ENCODE assay signal across 18 cellular contexts in the genomic region with DNA sequence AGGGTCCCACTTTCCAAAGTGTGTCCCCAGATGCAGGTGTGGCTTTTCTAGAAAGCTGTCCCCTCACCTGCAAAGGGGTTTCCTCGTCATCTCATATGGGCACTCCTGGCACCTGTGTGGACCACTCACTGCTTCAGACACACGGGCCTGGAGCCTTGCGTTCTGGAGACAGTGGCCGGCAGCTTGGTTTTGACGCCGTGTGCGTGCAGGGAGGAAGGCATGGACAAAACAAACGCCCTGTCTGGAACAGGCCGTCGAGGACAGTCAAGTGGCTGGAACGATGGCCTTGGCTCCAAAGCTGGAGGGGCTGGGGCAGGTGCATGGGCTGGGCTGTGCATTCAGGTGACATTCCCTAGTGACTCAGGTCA.
"Had no signal": no experiment of that assay in that cellular context is flagged by ENCODE, and none has a peak within 500 bp of the region (broad histone marks: within the 10 kb centered on the region; RNA-seq: fewer than 3 reads in every experiment).

No MANE protein-coding gene starts in this region.

- H3K27ac ChIP-seq: colonic mucosa, neural progenitor cell, ovary had no signal

- ATAC-seq: natural killer cell treated with Interleukin-12 subunit alpha and Interleukin-12 subunit beta and Interleukin-15 and Interleukin-18, amount 100 ng/mL, for 72 hours; sciatic nerve; stimulated activated naive B cell treated with anti-CD40 and anti-IgM and Interleukin-4, amounts not matched to agents 10 μg/mL and 1 μg/mL and 100 μg/mL, for 72 hours; stimulated activated naive CD8-positive, alpha-beta T cell treated with anti-CD3 and anti-CD28 coated beads, Interleukin-15, amount 100 ng/mL, for 72 hours had no signal

- DNase-seq: caudate nucleus; colonic mucosa; dermis blood vessel endothelial cell; esophagus squamous epithelium; foreskin fibroblast; hippocampal formation; midbrain; nucleus accumbens; stimulated activated CD4-positive, alpha-beta T cell treated with anti-CD3 and anti-CD28 coated beads, Interleukin-2, amount 100 ng/mL, for 24 hours; stimulated activated CD4-positive, alpha-beta T cell treated with anti-CD3 and anti-CD28 coated beads, Interleukin-4, amount 100 ng/mL, for 4 hours; stimulated activated naive B cell treated with anti-CD40 and anti-IgM and Interleukin-4, amounts not matched to agents 10 μg/mL and 1 μg/mL and 100 μg/mL, for 72 hours; stimulated activated naive CD8-positive, alpha-beta T cell treated with anti-CD3 and anti-CD28 coated beads, Interleukin-15, amount 100 ng/mL, for 72 hours; testis had no signal

- H3K36me3 ChIP-seq: neural progenitor cell, ovary had no signal

- H3K4me3 ChIP-seq: colonic mucosa, esophagus squamous epithelium, neural progenitor cell, ovary, testis, tibial nerve had no signal

- H3K9me3 ChIP-seq: colonic mucosa, esophagus squamous epithelium, ovary, testis, tibial nerve had no signal

- H3K27me3 ChIP-seq: colonic mucosa, esophagus squamous epithelium, neural progenitor cell, ovary, testis, tibial nerve had no signal

- H3K4me1 ChIP-seq: colonic mucosa, neural progenitor cell, testis had no signal
